Comparison of ENCODE assay signal across 29 cellular contexts in genomic region chr10:82759050-82759449, GRCh38.
"Had no signal": no experiment of that assay in that cellular context is flagged by ENCODE, and none has a peak within 500 bp of the region (broad histone marks: within the 10 kb centered on the region; RNA-seq: fewer than 3 reads in every experiment).

No MANE protein-coding gene starts in this region.

- H3K9me3 Mint-ChIP-seq: nephron, type B pancreatic cell had no signal

- H3K4me1 ChIP-seq: ascending aorta, pancreas, prostate gland, uterus had no signal

- H3K36me3 ChIP-seq: ascending aorta, brain microvascular endothelial cell, pancreas, prostate gland, thoracic aorta, uterus had no signal

- H3K27me3 Mint-ChIP-seq: activated CD4-positive, alpha-beta memory T cell treated with anti-CD3 and anti-CD28 coated beads for 36 hours; activated naive CD4-positive, alpha-beta T cell treated with anti-CD3 and anti-CD28 coated beads, Interleukin-2, amount 10 ng/mL, durations not matched to agents 7 days and 5 days; activated naive CD8-positive, alpha-beta T cell treated with anti-CD3 and anti-CD28 coated beads, Interleukin-2, amount 10 ng/mL, durations not matched to agents 7 days and 5 days; activated T-cell treated with anti-CD3 and anti-CD28 coated beads, Interleukin-2, amount 50 U/mL, for 24 hours; stimulated activated naive CD8-positive, alpha-beta T cell treated with anti-CD3 and anti-CD28 coated beads, Interleukin-15, Interleukin-2, amounts not matched to agents 100 ng/mL and 50 ng/mL, for 24 hours; type B pancreatic cell had no signal

- H3K4me3 ChIP-seq: ascending aorta, coronary artery, dorsolateral prefrontal cortex, pancreas, prostate gland, skin epidermis, thoracic aorta, uterus had no signal

- H3K27me3 ChIP-seq: ascending aorta, brain microvascular endothelial cell, dorsolateral prefrontal cortex, pancreas, uterus had no signal

- H3K27ac Mint-ChIP-seq: activated CD4-positive, alpha-beta memory T cell treated with anti-CD3 and anti-CD28 coated beads for 36 hours; activated naive CD4-positive, alpha-beta T cell treated with anti-CD3 and anti-CD28 coated beads, Interleukin-2, amount 10 ng/mL, durations not matched to agents 7 days and 5 days; activated naive CD8-positive, alpha-beta T cell treated with anti-CD3 and anti-CD28 coated beads, Interleukin-2, amount 10 ng/mL, durations not matched to agents 7 days and 5 days; activated T-cell treated with anti-CD3 and anti-CD28 coated beads, Interleukin-2, amount 50 U/mL, for 24 hours; nephron; stimulated activated naive CD8-positive, alpha-beta T cell treated with anti-CD3 and anti-CD28 coated beads, Interleukin-15, Interleukin-2, amounts not matched to agents 100 ng/mL and 50 ng/mL, for 24 hours; type B pancreatic cell had no signal

- H3K4me1 Mint-ChIP-seq: activated naive CD4-positive, alpha-beta T cell treated with anti-CD3 and anti-CD28 coated beads, Interleukin-2, amount 10 ng/mL, durations not matched to agents 7 days and 5 days; activated naive CD8-positive, alpha-beta T cell treated with anti-CD3 and anti-CD28 coated beads, Interleukin-2, amount 10 ng/mL, durations not matched to agents 7 days and 5 days; nephron had no signal

- H3K9me3 ChIP-seq: ascending aorta, pancreas, prostate gland, thoracic aorta, uterus had no signal

- H3K36me3 Mint-ChIP-seq: activated CD4-positive, alpha-beta memory T cell treated with anti-CD3 and anti-CD28 coated beads for 36 hours; activated naive CD4-positive, alpha-beta T cell treated with anti-CD3 and anti-CD28 coated beads, Interleukin-2, amount 10 ng/mL, durations not matched to agents 7 days and 5 days; activated naive CD8-positive, alpha-beta T cell treated with anti-CD3 and anti-CD28 coated beads, Interleukin-2, amount 10 ng/mL, durations not matched to agents 7 days and 5 days; type B pancreatic cell had no signal

- H3K4me3 Mint-ChIP-seq: activated CD4-positive, alpha-beta memory T cell treated with anti-CD3 and anti-CD28 coated beads for 36 hours; activated naive CD4-positive, alpha-beta T cell treated with anti-CD3 and anti-CD28 coated beads, Interleukin-2, amount 10 ng/mL, durations not matched to agents 7 days and 5 days; activated naive CD8-positive, alpha-beta T cell treated with anti-CD3 and anti-CD28 coated beads, Interleukin-2, amount 10 ng/mL, durations not matched to agents 7 days and 5 days; activated T-cell treated with anti-CD3 and anti-CD28 coated beads, Interleukin-2, amount 50 U/mL, for 24 hours; nephron; stimulated activated naive CD8-positive, alpha-beta T cell treated with anti-CD3 and anti-CD28 coated beads, Interleukin-15, Interleukin-2, amounts not matched to agents 100 ng/mL and 50 ng/mL, for 24 hours; type B pancreatic cell had no signal

- ATAC-seq: activated CD4-positive, CD25-positive, alpha-beta regulatory T cell treated with anti-CD3 and anti-CD28 coated beads, Interleukin-2, amount 50 U/mL, for 24 hours; left ventricle myocardium superior; pancreas; sciatic nerve had no signal

- DNase-seq: activated CD4-positive, alpha-beta memory T cell treated with anti-CD3 and anti-CD28 coated beads for 36 hours; activated CD4-positive, alpha-beta T cell treated with anti-CD3 and anti-CD28 coated beads for 48 hours; activated CD8-positive, alpha-beta memory T cell treated with anti-CD3 and anti-CD28 coated beads, Interleukin-2, amount 50 U/mL, for 48 hours; activated gamma-delta T cell; activated naive CD4-positive, alpha-beta T cell treated with anti-CD3 and anti-CD28 coated beads, Interleukin-2, amount 10 ng/mL, durations not matched to agents 7 days and 5 days; activated naive CD8-positive, alpha-beta T cell treated with anti-CD3 and anti-CD28 coated beads, Interleukin-2, amount 10 ng/mL, durations not matched to agents 7 days and 5 days; activated T-cell treated with anti-CD3 and anti-CD28 coated beads, Interleukin-2, amount 50 U/mL, for 24 hours; brain microvascular endothelial cell; dorsolateral prefrontal cortex; effector memory CD4-positive, alpha-beta T cell; islet precursor cell; left ventricle myocardium superior; pancreas; retina; stimulated activated CD4-positive, alpha-beta T cell treated with anti-CD3 and anti-CD28 coated beads, Interleukin-12 subunit alpha, Interleukin-12 subunit beta, amount 100 ng/mL, for 4 hours; stimulated activated CD4-positive, alpha-beta T cell treated with anti-CD3 and anti-CD28 coated beads, Interleukin-4, amount 100 ng/mL, for 1 hour; T-helper 9 cell; uterus had no signal

- H3K27ac ChIP-seq: ascending aorta, brain microvascular endothelial cell, coronary artery, dorsolateral prefrontal cortex, pancreas, prostate gland, skin epidermis, thoracic aorta, uterus, VCaP had no signal
